ENCODE assay signal across 21 cellular contexts in the genomic region with DNA sequence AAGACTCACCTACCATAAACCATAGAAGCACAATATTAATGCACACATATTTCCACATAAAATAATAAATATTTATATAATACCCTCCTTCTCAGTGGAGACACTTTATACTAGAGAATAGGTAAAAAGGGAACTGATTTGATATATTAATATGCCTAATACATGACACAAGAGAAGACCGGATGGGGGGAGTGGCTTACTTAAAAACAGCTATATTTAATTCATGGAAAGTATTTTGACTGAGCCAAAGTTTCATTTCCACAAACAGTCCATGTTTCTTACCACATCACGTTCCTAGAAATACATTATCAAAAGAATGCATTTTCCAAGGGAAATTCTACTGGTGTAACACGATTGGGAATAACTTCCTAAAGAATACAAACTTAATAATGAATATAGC.
DNase-seq lines count a peak whose midpoint lies in the region; ATAC-seq and TF ChIP-seq lines count a peak whose summit lies in the region.
"Had no signal": no experiment of that assay in that cellular context is flagged by ENCODE, and none has a peak within 500 bp of the region (broad histone marks: within the 10 kb centered on the region; RNA-seq: fewer than 3 reads in every experiment).

No MANE protein-coding gene starts in this region.

- no peaks in the 10 kb centered on the region for H3K9me3 ChIP-seq in PC-9 (ENCODE audit: insufficient read depth, low read depth)
- H3K9me3 ChIP-seq: Caco-2 had no signal

- H3K27ac ChIP-seq in PC-9 = no peak overlapping the region
- H3K27ac ChIP-seq: C4-2B had no signal

- no peak overlapping the region for H3K27ac Mint-ChIP-seq in naive B cell
- H3K27ac Mint-ChIP-seq: T-helper 1 cell treated with Interleukin-12 subunit alpha and Interleukin-12 subunit beta and Interleukin-4 antibody, amounts not matched to agents 30 μg/mL and 1 μg/mL, for 36 hours had no signal

- H3K4me3 ChIP-seq in PC-9 = no peak overlapping the region
- H3K4me3 ChIP-seq: GM23338 had no signal

- CTCF ChIA-PET in PC-9 (lab: Charles Lee) = no interaction called here

- ATAC-seq in HG03097 (IDR thresholded peaks at IDR 0.05; ENCODE audit: low FRiP score, unreplicated experiment) = peak; percentile 10
- ATAC-seq in naive B cell (ENCODE audit: low read depth in 2 of 2) = peak; percentile 51 to 54
- no peak for ATAC-seq in HG03520 (IDR thresholded peaks at IDR 0.05; ENCODE audit: unreplicated experiment)
- no peak for ATAC-seq in HG02981 (IDR thresholded peaks at IDR 0.05; ENCODE audit: unreplicated experiment)
- no peak for ATAC-seq in HG03378 (IDR thresholded peaks at IDR 0.05; ENCODE audit: unreplicated experiment)
- ATAC-seq: GM23338, SK-N-SH treated with all-trans-retinoic acid at 6 μM for 48 hours had no signal

- POLR2A ChIA-PET in PC-9 (lab: Charles Lee; ENCODE audit: unreplicated experiment) = no interaction called here

- peaks cover 15% of the 10 kb centered on the region for H3K4me1 ChIP-seq in PC-9 (replicated peaks; ENCODE audit: insufficient read depth)

- peaks cover under 1 to 18% of the 10 kb centered on the region in 2 donors for H3K36me3 Mint-ChIP-seq in naive B cell

- BruUV-seq in PC-9 (replicated peaks; lab: Mats Ljungman, UMichigan) = no TSS peak

- peaks cover 24 to 37% (median 24%) of the 10 kb centered on the region in 3 donors for H3K4me1 Mint-ChIP-seq in naive B cell

- intact Hi-C loops in PC-9 (cut with micrococcal nuclease; ENCODE audit: unreplicated experiment) = no loop called here

- DNase-seq in DMS53 (lab: John Stamatoyannopoulos, UW) (peak; percentile 60), DMS53 treated with DMSO at 0.1 percent for 48 hours (lab: John Stamatoyannopoulos, UW; ENCODE audit: unreplicated experiment) (no peak), PC-9 (no peak), naive B cell (no peak)
- DNase-seq: 8988T, GDM1, NCI-H1048, NCI-H1694, NCI-H2107, NCI-H226, Right ventricle myocardium superior had no signal

- no peak for TF ChIP-seq CTCF in PC-9 (conservative IDR thresholded peaks at IDR 0.05)

- H3K27me3 ChIP-seq in PC-9 (ENCODE audit: insufficient read depth, low read depth) = no peaks in the 10 kb centered on the region

- H3F3A ChIP-seq in PC-9 (ENCODE audit: insufficient read depth, low read depth) = peaks cover 3% of the 10 kb centered on the region; the same call in 1 of the 2 replicates

- peak overlapping the region in 2 of 8 donors; percentile 13 to 36 for H3K4me3 Mint-ChIP-seq in naive B cell
- H3K4me3 Mint-ChIP-seq: GM23338; T-helper 1 cell treated with Interleukin-12 subunit alpha and Interleukin-12 subunit beta and Interleukin-4 antibody, amounts not matched to agents 30 μg/mL and 1 μg/mL, for 36 hours had no signal

- no peaks in the 10 kb centered on the region for H3K27me3 Mint-ChIP-seq in naive B cell
- H3K27me3 Mint-ChIP-seq: IgD-negative memory B cell had no signal

- H3K36me3 ChIP-seq in PC-9 (ENCODE audit: low read depth) = no peaks in the 10 kb centered on the region

- H3K9me3 Mint-ChIP-seq in naive B cell = peaks cover 0 to 5% (median 0%) of the 10 kb centered on the region in 7 donors
- H3K9me3 Mint-ChIP-seq: GM23338; IgD-negative memory B cell; T-helper 1 cell treated with Interleukin-12 subunit alpha and Interleukin-12 subunit beta and Interleukin-4 antibody, amounts not matched to agents 30 μg/mL and 1 μg/mL, for 36 hours had no signal

- peak overlapping the region; percentile 29; the same call in 1 of the 2 replicates for H3K4me2 ChIP-seq in PC-9

- no peak overlapping the region for H2AFZ ChIP-seq in PC-9
- H2AFZ ChIP-seq: GM23338 had no signal

- H3K9me2 ChIP-seq in PC-9 (ENCODE audit: insufficient read depth) = no peaks in the 10 kb centered on the region

- H4K20me1 ChIP-seq in PC-9 (ENCODE audit: insufficient read depth) = no peaks in the 10 kb centered on the region; the same call in 1 of the 2 replicates

- no peaks in the 10 kb centered on the region for H3K79me2 ChIP-seq in PC-9 (ENCODE audit: low read depth)

Comparison
In these comparisons a context has a peak if more than half of its experiments do, and no peak if none do; other contexts are left out.
1. ATAC-seq: peak in HG03097 (single experiment) and naive B cell (2 of 2); none in HG03520 (single experiment), HG02981 (single experiment) and HG03378 (single experiment).